ENCODE assay signal across 8 cellular contexts in genomic region chr13:106471957-106472543, GRCh38.
DNase-seq lines count a peak whose midpoint lies in the region; ATAC-seq lines count a peak whose summit lies in the region.

No MANE protein-coding gene starts in this region.

- no peaks in the 10 kb centered on the region for H3K9me3 ChIP-seq in ES-I3 (ENCODE audit: control insufficient read depth, insufficient read depth, low read length)

- ATAC-seq in HG02973 (IDR thresholded peaks at IDR 0.05; ENCODE audit: unreplicated experiment) (no peak), GM19395 (IDR thresholded peaks at IDR 0.05; ENCODE audit: unreplicated experiment) (no peak)

- DNase-seq in HS-5 (ENCODE audit: low read depth): peak; percentile 60
- peak in 15 of 61 donors; percentile 6 to 49 (median 15) for DNase-seq in caudate nucleus (lab: John Stamatoyannopoulos, UW)
- peak; percentile 31 for DNase-seq in mucosa of gallbladder (ENCODE audit: low spot score)
- no peak for DNase-seq in DMS 273 treated with DMSO at 0.1 percent for 48 hours (lab: John Stamatoyannopoulos, UW)
- DNase-seq in OCI-M2 (lab: John Stamatoyannopoulos, UW; ENCODE audit: unreplicated experiment): no peak

- H3K27ac ChIP-seq in caudate nucleus (ENCODE audit: low read depth, low read length): peak overlapping the region; percentile 15

- peaks cover 31% of the 10 kb centered on the region for H3K4me1 ChIP-seq in ES-I3 (ENCODE audit: insufficient read depth, low read length)

- peak overlapping the region; percentile 38 for H3K9ac ChIP-seq in ES-I3 (ENCODE audit: low read depth, low read length)

- H3K36me3 ChIP-seq in ES-I3 (ENCODE audit: insufficient read depth, low read length): no peaks in the 10 kb centered on the region

Comparison
In these comparisons a context has a peak if more than half of its experiments do, and no peak if none do; other contexts are left out.
1. DNase-seq: peak in HS-5 (single experiment) and mucosa of gallbladder (single experiment); none in DMS 273 treated with DMSO at 0.1 percent for 48 hours (single experiment) and OCI-M2 (single experiment).